ENCODE assay signal across 1 cellular context in the genomic region with DNA sequence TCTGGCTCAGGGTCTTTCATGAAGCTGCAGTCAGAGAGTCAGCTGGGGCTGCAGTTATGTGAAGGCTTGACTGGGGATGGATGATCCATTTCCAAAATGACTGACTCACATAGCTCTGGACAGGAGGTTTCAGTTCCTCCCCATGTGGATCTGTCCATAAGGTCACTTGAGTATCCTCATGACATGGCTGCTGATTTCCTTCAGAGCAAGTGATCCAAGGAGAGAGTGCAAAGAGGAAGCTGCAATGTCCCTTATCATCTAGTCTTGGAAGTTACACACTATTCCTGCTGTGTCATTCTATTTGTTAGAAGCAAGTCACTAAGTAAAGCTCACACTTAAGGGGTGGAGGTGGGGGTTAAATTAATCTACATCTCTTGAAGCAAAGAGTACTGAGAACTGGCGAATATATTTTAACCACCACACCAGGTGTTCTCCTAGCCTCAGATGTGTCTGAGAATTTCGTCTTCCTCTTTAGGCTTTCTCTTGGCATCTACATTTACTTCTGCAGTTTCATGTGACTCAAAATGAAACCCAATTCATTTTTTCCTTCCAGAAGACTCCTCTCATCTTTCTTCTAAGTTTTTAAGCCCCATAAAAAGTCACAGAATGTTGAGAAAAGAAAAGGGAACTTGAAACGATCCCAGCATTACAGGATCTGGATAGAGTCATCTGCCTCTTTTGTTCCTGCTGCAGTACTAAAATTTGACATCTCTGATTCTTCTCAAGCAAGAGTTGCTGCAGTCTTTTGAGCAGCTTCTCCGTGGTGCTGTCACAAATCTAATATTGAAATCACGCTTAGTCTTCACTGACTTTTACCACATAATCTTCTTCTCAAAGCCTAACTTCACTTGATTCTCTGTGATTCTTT.
TF ChIP-seq lines count a peak whose summit lies in the region.

No MANE protein-coding gene starts in this region.

TF ChIP-seq in GM12878, 131 proteins besides CTCF, POLR2A, EP300 and RAD21 (continued from another document and continues in another):
- TF ChIP-seq, protein P1, sequence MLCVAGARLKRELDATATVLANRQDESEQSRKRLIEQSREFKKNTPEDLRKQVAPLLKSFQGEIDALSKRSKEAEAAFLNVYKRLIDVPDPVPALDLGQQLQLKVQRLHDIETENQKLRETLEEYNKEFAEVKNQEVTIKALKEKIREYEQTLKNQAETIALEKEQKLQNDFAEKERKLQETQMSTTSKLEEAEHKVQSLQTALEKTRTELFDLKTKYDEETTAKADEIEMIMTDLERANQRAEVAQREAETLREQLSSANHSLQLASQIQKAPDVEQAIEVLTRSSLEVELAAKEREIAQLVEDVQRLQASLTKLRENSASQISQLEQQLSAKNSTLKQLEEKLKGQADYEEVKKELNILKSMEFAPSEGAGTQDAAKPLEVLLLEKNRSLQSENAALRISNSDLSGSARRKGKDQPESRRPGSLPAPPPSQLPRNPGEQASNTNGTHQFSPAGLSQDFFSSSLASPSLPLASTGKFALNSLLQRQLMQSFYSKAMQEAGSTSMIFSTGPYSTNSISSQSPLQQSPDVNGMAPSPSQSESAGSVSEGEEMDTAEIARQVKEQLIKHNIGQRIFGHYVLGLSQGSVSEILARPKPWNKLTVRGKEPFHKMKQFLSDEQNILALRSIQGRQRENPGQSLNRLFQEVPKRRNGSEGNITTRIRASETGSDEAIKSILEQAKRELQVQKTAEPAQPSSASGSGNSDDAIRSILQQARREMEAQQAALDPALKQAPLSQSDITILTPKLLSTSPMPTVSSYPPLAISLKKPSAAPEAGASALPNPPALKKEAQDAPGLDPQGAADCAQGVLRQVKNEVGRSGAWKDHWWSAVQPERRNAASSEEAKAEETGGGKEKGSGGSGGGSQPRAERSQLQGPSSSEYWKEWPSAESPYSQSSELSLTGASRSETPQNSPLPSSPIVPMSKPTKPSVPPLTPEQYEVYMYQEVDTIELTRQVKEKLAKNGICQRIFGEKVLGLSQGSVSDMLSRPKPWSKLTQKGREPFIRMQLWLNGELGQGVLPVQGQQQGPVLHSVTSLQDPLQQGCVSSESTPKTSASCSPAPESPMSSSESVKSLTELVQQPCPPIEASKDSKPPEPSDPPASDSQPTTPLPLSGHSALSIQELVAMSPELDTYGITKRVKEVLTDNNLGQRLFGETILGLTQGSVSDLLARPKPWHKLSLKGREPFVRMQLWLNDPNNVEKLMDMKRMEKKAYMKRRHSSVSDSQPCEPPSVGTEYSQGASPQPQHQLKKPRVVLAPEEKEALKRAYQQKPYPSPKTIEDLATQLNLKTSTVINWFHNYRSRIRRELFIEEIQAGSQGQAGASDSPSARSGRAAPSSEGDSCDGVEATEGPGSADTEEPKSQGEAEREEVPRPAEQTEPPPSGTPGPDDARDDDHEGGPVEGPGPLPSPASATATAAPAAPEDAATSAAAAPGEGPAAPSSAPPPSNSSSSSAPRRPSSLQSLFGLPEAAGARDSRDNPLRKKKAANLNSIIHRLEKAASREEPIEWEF (IDR thresholded peaks at IDR 0.05; ENCODE audit: insufficient replicate concordance, low read depth, low read length) = no peak
- TF ChIP-seq CBX3 (IDR thresholded peaks at IDR 0.05; ENCODE audit: borderline replicate concordance, low read depth) (no peak), ZNF622 (IDR thresholded peaks at IDR 0.05) (no peak), NR2C1 (IDR thresholded peaks at IDR 0.05) (no peak), SMARCA5 (IDR thresholded peaks at IDR 0.05) (no peak), TCF12 (IDR thresholded peaks at IDR 0.05; ENCODE audit: low read depth, low read length) (peak; percentile 91), FOXK2 (IDR thresholded peaks at IDR 0.05) (no peak), ZNF274 (IDR thresholded peaks at IDR 0.05; ENCODE audit: insufficient read depth, insufficient read length) (no peak), BACH1 (IDR thresholded peaks at IDR 0.05; ENCODE audit: borderline replicate concordance) (peak; percentile 37; the same call in 1 of the 2 replicates), BRCA1 (IDR thresholded peaks at IDR 0.05; ENCODE audit: low read depth, low read length) (no peak), WRNIP1 (IDR thresholded peaks at IDR 0.05; ENCODE audit: borderline replicate concordance, low read depth, low read length) (no peak), JUNB (IDR thresholded peaks at IDR 0.05) (peak; percentile 87), MEF2B (IDR thresholded peaks at IDR 0.05; ENCODE audit: partially characterized antibody, poor library complexity, severe bottlenecking) (peak; percentile 43), SRF (IDR thresholded peaks at IDR 0.05; ENCODE audit: low read depth in 2 of 2, low read length in 2 of 2) (no peak; a peak in 1 of 4 replicates), ZNF24 (IDR thresholded peaks at IDR 0.05) (peak; percentile 93), RAD51 (IDR thresholded peaks at IDR 0.05) (no peak), HCFC1 (IDR thresholded peaks at IDR 0.05; ENCODE audit: low read length) (no peak), GATAD2B (conservative IDR thresholded peaks at IDR 0.05; ENCODE audit: low read depth) (peak; percentile 48; the same call in 1 of the 2 replicates), CHD1 (IDR thresholded peaks at IDR 0.05; ENCODE audit: low read depth, low read length) (no peak), DPF2 (IDR thresholded peaks at IDR 0.05) (peak; percentile 67), CBFB (IDR thresholded peaks at IDR 0.05; ENCODE audit: low read depth) (0 out of 2 replicates have a peak, but pooled peaks have one; percentile 20), MYB (IDR thresholded peaks at IDR 0.05; ENCODE audit: borderline replicate concordance, low read depth, low read length) (no peak), KDM1A (IDR thresholded peaks at IDR 0.05; ENCODE audit: borderline replicate concordance) (no peak), SREBF2 (IDR thresholded peaks at IDR 0.05; ENCODE audit: low read length) (no peak), RELA (IDR thresholded peaks at IDR 0.05; ENCODE audit: borderline replicate concordance, partially characterized antibody) (no peak), MYC (IDR thresholded peaks at IDR 0.05; ENCODE audit: insufficient read depth, insufficient read length, insufficient replicate concordance, low read length, severe bottlenecking) (no peak), EED (IDR thresholded peaks at IDR 0.05; ENCODE audit: low read depth) (peak; percentile 87), SMAD1 (IDR thresholded peaks at IDR 0.05; ENCODE audit: low read depth, partially characterized antibody) (no peak), MTA3 (IDR thresholded peaks at IDR 0.05; ENCODE audit: borderline replicate concordance, low read length) (peak; percentile 93)
- TF ChIP-seq, protein P2, sequence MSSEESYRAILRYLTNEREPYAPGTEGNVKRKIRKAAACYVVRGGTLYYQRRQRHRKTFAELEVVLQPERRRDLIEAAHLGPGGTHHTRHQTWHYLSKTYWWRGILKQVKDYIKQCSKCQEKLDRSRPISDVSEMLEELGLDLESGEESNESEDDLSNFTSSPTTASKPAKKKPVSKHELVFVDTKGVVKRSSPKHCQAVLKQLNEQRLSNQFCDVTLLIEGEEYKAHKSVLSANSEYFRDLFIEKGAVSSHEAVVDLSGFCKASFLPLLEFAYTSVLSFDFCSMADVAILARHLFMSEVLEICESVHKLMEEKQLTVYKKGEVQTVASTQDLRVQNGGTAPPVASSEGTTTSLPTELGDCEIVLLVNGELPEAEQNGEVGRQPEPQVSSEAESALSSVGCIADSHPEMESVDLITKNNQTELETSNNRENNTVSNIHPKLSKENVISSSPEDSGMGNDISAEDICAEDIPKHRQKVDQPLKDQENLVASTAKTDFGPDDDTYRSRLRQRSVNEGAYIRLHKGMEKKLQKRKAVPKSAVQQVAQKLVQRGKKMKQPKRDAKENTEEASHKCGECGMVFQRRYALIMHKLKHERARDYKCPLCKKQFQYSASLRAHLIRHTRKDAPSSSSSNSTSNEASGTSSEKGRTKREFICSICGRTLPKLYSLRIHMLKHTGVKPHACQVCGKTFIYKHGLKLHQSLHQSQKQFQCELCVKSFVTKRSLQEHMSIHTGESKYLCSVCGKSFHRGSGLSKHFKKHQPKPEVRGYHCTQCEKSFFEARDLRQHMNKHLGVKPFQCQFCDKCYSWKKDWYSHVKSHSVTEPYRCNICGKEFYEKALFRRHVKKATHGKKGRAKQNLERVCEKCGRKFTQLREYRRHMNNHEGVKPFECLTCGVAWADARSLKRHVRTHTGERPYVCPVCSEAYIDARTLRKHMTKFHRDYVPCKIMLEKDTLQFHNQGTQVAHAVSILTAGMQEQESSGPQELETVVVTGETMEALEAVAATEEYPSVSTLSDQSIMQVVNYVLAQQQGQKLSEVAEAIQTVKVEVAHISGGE (CRISPR knock-in tag; IDR thresholded peaks at IDR 0.05) = no peak
- TF ChIP-seq, protein P3, sequence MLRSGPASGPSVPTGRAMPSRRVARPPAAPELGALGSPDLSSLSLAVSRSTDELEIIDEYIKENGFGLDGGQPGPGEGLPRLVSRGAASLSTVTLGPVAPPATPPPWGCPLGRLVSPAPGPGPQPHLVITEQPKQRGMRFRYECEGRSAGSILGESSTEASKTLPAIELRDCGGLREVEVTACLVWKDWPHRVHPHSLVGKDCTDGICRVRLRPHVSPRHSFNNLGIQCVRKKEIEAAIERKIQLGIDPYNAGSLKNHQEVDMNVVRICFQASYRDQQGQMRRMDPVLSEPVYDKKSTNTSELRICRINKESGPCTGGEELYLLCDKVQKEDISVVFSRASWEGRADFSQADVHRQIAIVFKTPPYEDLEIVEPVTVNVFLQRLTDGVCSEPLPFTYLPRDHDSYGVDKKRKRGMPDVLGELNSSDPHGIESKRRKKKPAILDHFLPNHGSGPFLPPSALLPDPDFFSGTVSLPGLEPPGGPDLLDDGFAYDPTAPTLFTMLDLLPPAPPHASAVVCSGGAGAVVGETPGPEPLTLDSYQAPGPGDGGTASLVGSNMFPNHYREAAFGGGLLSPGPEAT (IDR thresholded peaks at IDR 0.05; ENCODE audit: low read depth) = peak; percentile 71; the same call in 1 of the 2 replicates
- TF ChIP-seq, protein P4, sequence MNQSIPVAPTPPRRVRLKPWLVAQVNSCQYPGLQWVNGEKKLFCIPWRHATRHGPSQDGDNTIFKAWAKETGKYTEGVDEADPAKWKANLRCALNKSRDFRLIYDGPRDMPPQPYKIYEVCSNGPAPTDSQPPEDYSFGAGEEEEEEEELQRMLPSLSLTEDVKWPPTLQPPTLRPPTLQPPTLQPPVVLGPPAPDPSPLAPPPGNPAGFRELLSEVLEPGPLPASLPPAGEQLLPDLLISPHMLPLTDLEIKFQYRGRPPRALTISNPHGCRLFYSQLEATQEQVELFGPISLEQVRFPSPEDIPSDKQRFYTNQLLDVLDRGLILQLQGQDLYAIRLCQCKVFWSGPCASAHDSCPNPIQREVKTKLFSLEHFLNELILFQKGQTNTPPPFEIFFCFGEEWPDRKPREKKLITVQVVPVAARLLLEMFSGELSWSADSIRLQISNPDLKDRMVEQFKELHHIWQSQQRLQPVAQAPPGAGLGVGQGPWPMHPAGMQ (IDR thresholded peaks at IDR 0.05; ENCODE audit: borderline replicate concordance) = no peak
- TF ChIP-seq, protein P5, sequence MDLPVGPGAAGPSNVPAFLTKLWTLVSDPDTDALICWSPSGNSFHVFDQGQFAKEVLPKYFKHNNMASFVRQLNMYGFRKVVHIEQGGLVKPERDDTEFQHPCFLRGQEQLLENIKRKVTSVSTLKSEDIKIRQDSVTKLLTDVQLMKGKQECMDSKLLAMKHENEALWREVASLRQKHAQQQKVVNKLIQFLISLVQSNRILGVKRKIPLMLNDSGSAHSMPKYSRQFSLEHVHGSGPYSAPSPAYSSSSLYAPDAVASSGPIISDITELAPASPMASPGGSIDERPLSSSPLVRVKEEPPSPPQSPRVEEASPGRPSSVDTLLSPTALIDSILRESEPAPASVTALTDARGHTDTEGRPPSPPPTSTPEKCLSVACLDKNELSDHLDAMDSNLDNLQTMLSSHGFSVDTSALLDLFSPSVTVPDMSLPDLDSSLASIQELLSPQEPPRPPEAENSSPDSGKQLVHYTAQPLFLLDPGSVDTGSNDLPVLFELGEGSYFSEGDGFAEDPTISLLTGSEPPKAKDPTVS (IDR thresholded peaks at IDR 0.05; ENCODE audit: low read depth, low read length) = no peak
- TF ChIP-seq, protein P6, sequence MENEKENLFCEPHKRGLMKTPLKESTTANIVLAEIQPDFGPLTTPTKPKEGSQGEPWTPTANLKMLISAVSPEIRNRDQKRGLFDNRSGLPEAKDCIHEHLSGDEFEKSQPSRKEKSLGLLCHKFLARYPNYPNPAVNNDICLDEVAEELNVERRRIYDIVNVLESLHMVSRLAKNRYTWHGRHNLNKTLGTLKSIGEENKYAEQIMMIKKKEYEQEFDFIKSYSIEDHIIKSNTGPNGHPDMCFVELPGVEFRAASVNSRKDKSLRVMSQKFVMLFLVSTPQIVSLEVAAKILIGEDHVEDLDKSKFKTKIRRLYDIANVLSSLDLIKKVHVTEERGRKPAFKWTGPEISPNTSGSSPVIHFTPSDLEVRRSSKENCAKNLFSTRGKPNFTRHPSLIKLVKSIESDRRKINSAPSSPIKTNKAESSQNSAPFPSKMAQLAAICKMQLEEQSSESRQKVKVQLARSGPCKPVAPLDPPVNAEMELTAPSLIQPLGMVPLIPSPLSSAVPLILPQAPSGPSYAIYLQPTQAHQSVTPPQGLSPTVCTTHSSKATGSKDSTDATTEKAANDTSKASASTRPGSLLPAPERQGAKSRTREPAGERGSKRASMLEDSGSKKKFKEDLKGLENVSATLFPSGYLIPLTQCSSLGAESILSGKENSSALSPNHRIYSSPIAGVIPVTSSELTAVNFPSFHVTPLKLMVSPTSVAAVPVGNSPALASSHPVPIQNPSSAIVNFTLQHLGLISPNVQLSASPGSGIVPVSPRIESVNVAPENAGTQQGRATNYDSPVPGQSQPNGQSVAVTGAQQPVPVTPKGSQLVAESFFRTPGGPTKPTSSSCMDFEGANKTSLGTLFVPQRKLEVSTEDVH (IDR thresholded peaks at IDR 0.05; ENCODE audit: low read depth, partially characterized antibody) = no peak
- TF ChIP-seq, protein P7, sequence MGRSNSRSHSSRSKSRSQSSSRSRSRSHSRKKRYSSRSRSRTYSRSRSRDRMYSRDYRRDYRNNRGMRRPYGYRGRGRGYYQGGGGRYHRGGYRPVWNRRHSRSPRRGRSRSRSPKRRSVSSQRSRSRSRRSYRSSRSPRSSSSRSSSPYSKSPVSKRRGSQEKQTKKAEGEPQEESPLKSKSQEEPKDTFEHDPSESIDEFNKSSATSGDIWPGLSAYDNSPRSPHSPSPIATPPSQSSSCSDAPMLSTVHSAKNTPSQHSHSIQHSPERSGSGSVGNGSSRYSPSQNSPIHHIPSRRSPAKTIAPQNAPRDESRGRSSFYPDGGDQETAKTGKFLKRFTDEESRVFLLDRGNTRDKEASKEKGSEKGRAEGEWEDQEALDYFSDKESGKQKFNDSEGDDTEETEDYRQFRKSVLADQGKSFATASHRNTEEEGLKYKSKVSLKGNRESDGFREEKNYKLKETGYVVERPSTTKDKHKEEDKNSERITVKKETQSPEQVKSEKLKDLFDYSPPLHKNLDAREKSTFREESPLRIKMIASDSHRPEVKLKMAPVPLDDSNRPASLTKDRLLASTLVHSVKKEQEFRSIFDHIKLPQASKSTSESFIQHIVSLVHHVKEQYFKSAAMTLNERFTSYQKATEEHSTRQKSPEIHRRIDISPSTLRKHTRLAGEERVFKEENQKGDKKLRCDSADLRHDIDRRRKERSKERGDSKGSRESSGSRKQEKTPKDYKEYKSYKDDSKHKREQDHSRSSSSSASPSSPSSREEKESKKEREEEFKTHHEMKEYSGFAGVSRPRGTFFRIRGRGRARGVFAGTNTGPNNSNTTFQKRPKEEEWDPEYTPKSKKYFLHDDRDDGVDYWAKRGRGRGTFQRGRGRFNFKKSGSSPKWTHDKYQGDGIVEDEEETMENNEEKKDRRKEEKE (IDR thresholded peaks at IDR 0.05) = no peak
- TF ChIP-seq, protein P8, sequence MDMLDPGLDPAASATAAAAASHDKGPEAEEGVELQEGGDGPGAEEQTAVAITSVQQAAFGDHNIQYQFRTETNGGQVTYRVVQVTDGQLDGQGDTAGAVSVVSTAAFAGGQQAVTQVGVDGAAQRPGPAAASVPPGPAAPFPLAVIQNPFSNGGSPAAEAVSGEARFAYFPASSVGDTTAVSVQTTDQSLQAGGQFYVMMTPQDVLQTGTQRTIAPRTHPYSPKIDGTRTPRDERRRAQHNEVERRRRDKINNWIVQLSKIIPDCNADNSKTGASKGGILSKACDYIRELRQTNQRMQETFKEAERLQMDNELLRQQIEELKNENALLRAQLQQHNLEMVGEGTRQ (IDR thresholded peaks at IDR 0.05; ENCODE audit: borderline replicate concordance, low read depth, low read length) = no peak
